ENCODE assay signal across 22 cellular contexts in genomic region chr10:16884485-16884884, GRCh38.
A peak's percentile ranks its signal among the peaks of the same experiment; 100 is the strongest.
DNase-seq lines count a peak whose midpoint lies in the region; ATAC-seq and TF ChIP-seq lines count a peak whose summit lies in the region.
"Had no signal": no experiment of that assay in that cellular context is flagged by ENCODE, and none has a peak within 500 bp of the region (broad histone marks: within the 10 kb centered on the region; RNA-seq: fewer than 3 reads in every experiment).

No MANE protein-coding gene starts in this region.

- no peaks in the 10 kb centered on the region for H3K9me3 Mint-ChIP-seq in CD4-positive, alpha-beta memory T cell
- H3K9me3 Mint-ChIP-seq: CD8-positive, alpha-beta T cell had no signal

- no peak overlapping the region for H3K4me3 ChIP-seq in CD4-positive, alpha-beta memory T cell (ENCODE audit: low read length in 2 of 2)
- no peak overlapping the region for H3K4me3 ChIP-seq in Panc1 (ENCODE audit: low read depth in 2 of 2, low read length in 2 of 2)
- H3K4me3 ChIP-seq in thymus (ENCODE audit: low read length) = no peak overlapping the region
- H3K4me3 ChIP-seq: A549, BLaER1, GM12878 had no signal

- POLR2A ChIA-PET in CD4-positive, alpha-beta memory T cell (lab: Charles Lee; ENCODE audit: partially characterized antibody) = no interaction called here
- POLR2A ChIA-PET in Panc1 (lab: Charles Lee) = interaction anchor here (0.6 kb wide), 1 partner anchor 374 kb away, joined by 3 read pairs; no protein-coding TSS in a partner anchor

- ATAC-seq in Panc1 = no peak
- no peak for ATAC-seq in stimulated activated naive CD8-positive, alpha-beta T cell treated with anti-CD3 and anti-CD28 coated beads, Interleukin-15, Interleukin-2, amounts not matched to agents 100 U/mL and 50 U/mL, for 24 hours
- ATAC-seq in HG03159 (IDR thresholded peaks at IDR 0.05; ENCODE audit: unreplicated experiment) = no peak
- ATAC-seq: A549; CD8-positive, alpha-beta T cell; GM12878 had no signal

- H3K4me1 ChIP-seq in CD4-positive, alpha-beta memory T cell (ENCODE audit: insufficient read depth, low read length) = no peaks in the 10 kb centered on the region
- H3K4me1 ChIP-seq in Panc1 (ENCODE audit: control insufficient read depth, insufficient read depth, low read length) (no peaks in the 10 kb centered on the region), thymus (ENCODE audit: control insufficient read depth, insufficient read depth, low read length) (peaks cover 9% of the 10 kb centered on the region)
- H3K4me1 ChIP-seq: A549, Caco-2 had no signal

- peaks cover 0 to 4% (median under 1%) of the 10 kb centered on the region in 4 donors for H3K4me1 Mint-ChIP-seq in CD4-positive, alpha-beta memory T cell
- H3K4me1 Mint-ChIP-seq: B cell, CD14-positive monocyte had no signal

- no peak for TF ChIP-seq CTCF in Panc1 (IDR thresholded peaks at IDR 0.05)

- no TSS peak for BruUV-seq in Panc1 (replicated peaks; lab: Mats Ljungman, UMichigan)

- no peaks in the 10 kb centered on the region for H3K9me3 ChIP-seq in CD4-positive, alpha-beta memory T cell (ENCODE audit: control insufficient read depth in 1 of 2, low read length in 2 of 2)
- H3K9me3 ChIP-seq in Panc1 (ENCODE audit: control insufficient read depth, insufficient read depth, low read depth, low read length) = no peaks in the 10 kb centered on the region
- no peaks in the 10 kb centered on the region for H3K9me3 ChIP-seq in thymus (ENCODE audit: control insufficient read depth)
- H3K9me3 ChIP-seq: A549, Caco-2 had no signal

- H3K27me3 ChIP-seq in CD4-positive, alpha-beta memory T cell (ENCODE audit: insufficient read depth, low read length) = no peaks in the 10 kb centered on the region
- H3K27me3 ChIP-seq in Panc1 (ENCODE audit: control insufficient read depth, insufficient read depth, low read length) (no peaks in the 10 kb centered on the region), thymus (ENCODE audit: control insufficient read depth, insufficient read depth) (no peaks in the 10 kb centered on the region)
- H3K27me3 ChIP-seq: BLaER1 had no signal

- peaks cover 1 to 7% of the 10 kb centered on the region in 2 donors for H3K36me3 Mint-ChIP-seq in CD4-positive, alpha-beta memory T cell
- H3K36me3 Mint-ChIP-seq: CD14-positive monocyte had no signal

- no peak overlapping the region for H3K4me3 Mint-ChIP-seq in CD4-positive, alpha-beta memory T cell
- H3K4me3 Mint-ChIP-seq: B cell; CD14-positive monocyte; CD4-positive, CD25-positive, alpha-beta regulatory T cell; CD8-positive, alpha-beta T cell had no signal

- H3K27ac Mint-ChIP-seq in CD4-positive, alpha-beta memory T cell = peak overlapping the region in 3 of 7 donors; percentile 17 to 81 (median 74)
- H3K27ac Mint-ChIP-seq: B cell; CD14-positive monocyte; CD4-positive, CD25-positive, alpha-beta regulatory T cell; CD8-positive, alpha-beta T cell had no signal

- H3K36me3 ChIP-seq in CD4-positive, alpha-beta memory T cell (ENCODE audit: insufficient read depth, low read length) = no peaks in the 10 kb centered on the region
- H3K36me3 ChIP-seq in Panc1 (ENCODE audit: control insufficient read depth, insufficient read depth, low read length) (no peaks in the 10 kb centered on the region), thymus (ENCODE audit: control insufficient read depth, insufficient read depth) (no peaks in the 10 kb centered on the region)
- H3K36me3 ChIP-seq: BLaER1 had no signal

- WGBS in thymus = 41% methylated on average over 2 of the region's 2 CpGs

- H3K27me3 Mint-ChIP-seq in CD4-positive, alpha-beta memory T cell = peaks cover 0 to 1% of the 10 kb centered on the region in 2 donors
- H3K27me3 Mint-ChIP-seq: CD4-positive, CD25-positive, alpha-beta regulatory T cell had no signal

- intact Hi-C loops in CD4-positive, alpha-beta memory T cell (cut with micrococcal nuclease) = no loop called here
- intact Hi-C loops in Panc1 (cut with micrococcal nuclease; ENCODE audit: unreplicated experiment) = no loop called here

- CTCF ChIA-PET in CD4-positive, alpha-beta memory T cell (lab: Charles Lee; ENCODE audit: partially characterized antibody) = no interaction called here
- CTCF ChIA-PET in Panc1 (lab: Charles Lee) = no interaction called here

- DNase-seq in CD4-positive, alpha-beta memory T cell = peak in 4 of 5 donors; percentile 5 to 15 (median 7)
- DNase-seq in Panc1 (ENCODE audit: low read depth, low spot score) (no peak), NCI-H774 (lab: John Stamatoyannopoulos, UW) (no peak)
- peak; percentile 8 for DNase-seq in central memory CD4-positive, alpha-beta T cell
- no peak for DNase-seq in stimulated activated naive CD8-positive, alpha-beta T cell treated with anti-CD3 and anti-CD28 coated beads, Interleukin-15, Interleukin-2, amounts not matched to agents 100 U/mL and 50 U/mL, for 24 hours
- DNase-seq: AML-193; C1 segment of cervical spinal cord; Caco-2; Calu3; CD4-positive, CD25-positive, alpha-beta regulatory T cell; CD8-positive, alpha-beta T cell; DMS79 treated with DMSO at 0.1 percent for 48 hours; EL; GDM1 had no signal

- H3K27ac ChIP-seq in CD4-positive, alpha-beta memory T cell (ENCODE audit: low read depth, low read length) = no peak overlapping the region
- H3K27ac ChIP-seq in Panc1 (ENCODE audit: low read length) = peak overlapping the region; percentile 18; the same call in 1 of the 2 replicates
- H3K27ac ChIP-seq in thymus (ENCODE audit: low read depth) = peak overlapping the region; percentile 88
- H3K27ac ChIP-seq: 22Rv1, A549, BLaER1 had no signal

- in situ Hi-C loops in Panc1 (cut with HindIII; ENCODE audit: low pct_unique_long_range_greater_than_20kb, low sequenced_read_pairs) = no loop called here

Comparison
In these comparisons a context has a peak if more than half of its experiments do, and no peak if none do; other contexts are left out.
1. DNase-seq: peak in CD4-positive, alpha-beta memory T cell (4 of 5) and central memory CD4-positive, alpha-beta T cell (single experiment); none in Panc1 (single experiment), NCI-H774 (single experiment) and stimulated activated naive CD8-positive, alpha-beta T cell treated with anti-CD3 and anti-CD28 coated beads, Interleukin-15, Interleukin-2, amounts not matched to agents 100 U/mL and 50 U/mL, for 24 hours (single experiment).